ENCODE assay signal across 9 cellular contexts in the genomic region with DNA sequence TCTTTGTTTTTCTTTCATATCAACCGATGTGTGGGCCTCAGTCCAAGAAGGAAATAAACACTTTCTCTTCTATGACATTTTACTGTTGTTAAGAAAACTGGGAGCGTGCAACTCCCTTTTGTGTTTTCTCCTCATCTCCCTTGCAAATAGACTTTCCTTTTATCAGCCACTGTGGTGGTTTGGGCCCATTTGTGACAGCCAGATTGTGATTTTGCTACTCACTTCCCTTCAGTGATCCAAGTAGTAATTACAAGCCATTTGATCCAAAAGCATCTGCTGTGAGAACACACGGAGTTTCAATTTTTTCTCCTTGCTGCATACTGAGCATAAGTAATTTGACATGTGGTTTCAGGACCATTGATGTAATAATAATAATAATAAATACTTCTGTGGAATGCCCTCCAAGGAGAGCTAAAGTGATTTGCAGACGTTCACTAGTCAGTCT.
A peak's percentile ranks its signal among the peaks of the same experiment; 100 is the strongest.
DNase-seq lines count a peak whose midpoint lies in the region; ATAC-seq, FAIRE-seq and TF ChIP-seq lines count a peak whose summit lies in the region.
"Had no signal": no experiment of that assay in that cellular context is flagged by ENCODE, and none has a peak within 500 bp of the region (broad histone marks: within the 10 kb centered on the region; RNA-seq: fewer than 3 reads in every experiment).

No MANE protein-coding gene starts in this region.

- no peak overlapping the region for H3K4me3 Mint-ChIP-seq in endothelial cell (ENCODE audit: unreplicated experiment)

- peak overlapping the region; percentile 0 to 3; a peak in 1 of 6 replicates for H3K27ac ChIP-seq in A549
- H3K27ac ChIP-seq in esophagus muscularis mucosa (replicated peaks in 1 of 4): peak overlapping the region; percentile 50 to 68 (median 62)
- peak overlapping the region in 3 of 4 donors; percentile 15 to 69 (median 48) for H3K27ac ChIP-seq in tibial nerve
- H3K27ac ChIP-seq in stomach: peak overlapping the region in 2 of 5 donors; percentile 40 to 63
- H3K27ac ChIP-seq: parathyroid adenoma had no signal

- ATAC-seq in A549 (no peak), GM19463 (IDR thresholded peaks at IDR 0.05; ENCODE audit: unreplicated experiment) (peak; percentile 7)

- no peak overlapping the region for H3K27ac Mint-ChIP-seq in endothelial cell (ENCODE audit: unreplicated experiment)

- intact Hi-C loops in esophagus muscularis mucosa (cut with DNase I): loop anchor here (5.0 kb wide), 1 partner anchor 304 kb away; no protein-coding TSS in a partner anchor
- intact Hi-C loops in stomach (cut with DNase I; ENCODE audit: low total_unique reads): no loop called here

- H3K36me3 Mint-ChIP-seq in endothelial cell (ENCODE audit: low read depth, unreplicated experiment): no peaks in the 10 kb centered on the region

- H3K27me3 Mint-ChIP-seq in endothelial cell (ENCODE audit: unreplicated experiment): no peaks in the 10 kb centered on the region

- peak overlapping the region; percentile 52 for H3K4me2 ChIP-seq in A549

- no peaks in the 10 kb centered on the region for H3K9me3 Mint-ChIP-seq in endothelial cell (ENCODE audit: unreplicated experiment)

- TF ChIP-seq CTCF in A549 (IDR thresholded peaks at IDR 0.05) (no peak), esophagus muscularis mucosa (IDR thresholded peaks at IDR 0.05) (no peak), tibial nerve (IDR thresholded peaks at IDR 0.05) (no peak), stomach (IDR thresholded peaks at IDR 0.05) (no peak), endothelial cell (IDR thresholded peaks at IDR 0.05; ENCODE audit: unreplicated experiment) (no peak)

- H3K27me3 ChIP-seq in esophagus muscularis mucosa: no peaks in the 10 kb centered on the region
- H3K27me3 ChIP-seq in tibial nerve: no peaks in the 10 kb centered on the region
- H3K27me3 ChIP-seq in stomach: no peaks in the 10 kb centered on the region

- H3K9me3 ChIP-seq in A549: no peaks in the 10 kb centered on the region
- no peaks in the 10 kb centered on the region for H3K9me3 ChIP-seq in esophagus muscularis mucosa
- no peaks in the 10 kb centered on the region for H3K9me3 ChIP-seq in tibial nerve
- no peaks in the 10 kb centered on the region for H3K9me3 ChIP-seq in stomach

- DNase-seq in A549 (ENCODE audit: low read depth in 1 of 2, low spot score in 1 of 2) (no peak), NCI-H226 (peak; percentile 33), esophagus muscularis mucosa (ENCODE audit: extremely low spot score) (no peak), tibial nerve (ENCODE audit: low spot score in 2 of 2) (no peak), stomach (no peak), endothelial cell (ENCODE audit: low spot score) (no peak)
- no peak for DNase-seq in activated effector memory CD4-positive, alpha-beta T cell treated with anti-CD3 and anti-CD28 coated beads, Interleukin-2, amount 50 U/mL, for 16 hours

- no peak for TF ChIP-seq EP300 in A549 (IDR thresholded peaks at IDR 0.05)
- TF ChIP-seq EP300 in esophagus muscularis mucosa (IDR thresholded peaks at IDR 0.05): no peak
- TF ChIP-seq EP300 in tibial nerve (IDR thresholded peaks at IDR 0.05): no peak
- TF ChIP-seq EP300 in stomach (IDR thresholded peaks at IDR 0.05): no peak

- TF ChIP-seq POLR2A in A549 (IDR thresholded peaks at IDR 0.05; ENCODE audit: low read length) (no peak), esophagus muscularis mucosa (IDR thresholded peaks at IDR 0.05; ENCODE audit: low read depth) (no peak), tibial nerve (IDR thresholded peaks at IDR 0.05) (no peak), stomach (IDR thresholded peaks at IDR 0.05) (no peak)

- H3K4me1 ChIP-seq in A549: peaks cover 29% of the 10 kb centered on the region
- H3K4me1 ChIP-seq in esophagus muscularis mucosa: peaks cover 17 to 37% (median 32%) of the 10 kb centered on the region in 4 donors
- peaks cover 0 to 24% (median 11%) of the 10 kb centered on the region in 4 donors for H3K4me1 ChIP-seq in tibial nerve
- peaks cover 6 to 36% (median 19%) of the 10 kb centered on the region in 4 donors for H3K4me1 ChIP-seq in stomach
- H3K4me1 ChIP-seq: parathyroid adenoma had no signal

- H3K4me1 Mint-ChIP-seq in endothelial cell (ENCODE audit: unreplicated experiment): peaks cover 13% of the 10 kb centered on the region

- POLR2A ChIA-PET in A549 (lab: Yijun Ruan, JAX): no interaction called here

- FAIRE-seq in A549 (lab: Jason Lieb, UNC): no peak

- H3K36me3 ChIP-seq in esophagus muscularis mucosa (no peaks in the 10 kb centered on the region), tibial nerve (no peaks in the 10 kb centered on the region), stomach (no peaks in the 10 kb centered on the region)

- 38% methylated on average over 4 of the region's 4 CpGs for WGBS in A549 (ENCODE audit: missing lambda C conversion rate)
- WGBS in esophagus muscularis mucosa: 10% methylated on average over 4 of the region's 4 CpGs
- WGBS in tibial nerve, 2 donors: 18 to 20% methylated on average over 4 of the region's 4 CpGs
- 15 to 25% (median 16%) methylated on average over 4 of the region's 4 CpGs for WGBS in stomach, 5 donors

- CTCF ChIA-PET in A549 (lab: Yijun Ruan, JAX): interaction anchor here (0.6 to 4.5 kb wide), 7 partner anchors 8 to 247 kb away, joined by 3 to 55 read pairs (median 3); no protein-coding TSS in a partner anchor

- no peak for TF ChIP-seq RAD21 in A549 (conservative IDR thresholded peaks at IDR 0.05 in 1 of 2, IDR thresholded peaks at IDR 0.05 in 1 of 2)

- H3K4me3 ChIP-seq in A549 (no peak overlapping the region), esophagus muscularis mucosa (peak overlapping the region in 2 of 4 donors; percentile 31 to 34), tibial nerve (peak overlapping the region in 1 of 4 donors; percentile 17), stomach (no peak overlapping the region)

TF ChIP-seq in A549, 52 proteins besides CTCF, POLR2A, EP300 and RAD21:
- TF ChIP-seq EHF (CRISPR knock-in tag; IDR thresholded peaks at IDR 0.05) (no peak), HEYL (CRISPR knock-in tag; IDR thresholded peaks at IDR 0.05) (no peak), EHMT2 (IDR thresholded peaks at IDR 0.05; ENCODE audit: low read depth) (no peak), FOSB (CRISPR knock-in tag; IDR thresholded peaks at IDR 0.05) (no peak), FOSL2 (IDR thresholded peaks at IDR 0.05) (no peak), FOSL2 (CRISPR knock-in tag; IDR thresholded peaks at IDR 0.05) (no peak), TP53 (CRISPR knock-in tag; IDR thresholded peaks at IDR 0.05) (no peak)
